In the genomic region with DNA sequence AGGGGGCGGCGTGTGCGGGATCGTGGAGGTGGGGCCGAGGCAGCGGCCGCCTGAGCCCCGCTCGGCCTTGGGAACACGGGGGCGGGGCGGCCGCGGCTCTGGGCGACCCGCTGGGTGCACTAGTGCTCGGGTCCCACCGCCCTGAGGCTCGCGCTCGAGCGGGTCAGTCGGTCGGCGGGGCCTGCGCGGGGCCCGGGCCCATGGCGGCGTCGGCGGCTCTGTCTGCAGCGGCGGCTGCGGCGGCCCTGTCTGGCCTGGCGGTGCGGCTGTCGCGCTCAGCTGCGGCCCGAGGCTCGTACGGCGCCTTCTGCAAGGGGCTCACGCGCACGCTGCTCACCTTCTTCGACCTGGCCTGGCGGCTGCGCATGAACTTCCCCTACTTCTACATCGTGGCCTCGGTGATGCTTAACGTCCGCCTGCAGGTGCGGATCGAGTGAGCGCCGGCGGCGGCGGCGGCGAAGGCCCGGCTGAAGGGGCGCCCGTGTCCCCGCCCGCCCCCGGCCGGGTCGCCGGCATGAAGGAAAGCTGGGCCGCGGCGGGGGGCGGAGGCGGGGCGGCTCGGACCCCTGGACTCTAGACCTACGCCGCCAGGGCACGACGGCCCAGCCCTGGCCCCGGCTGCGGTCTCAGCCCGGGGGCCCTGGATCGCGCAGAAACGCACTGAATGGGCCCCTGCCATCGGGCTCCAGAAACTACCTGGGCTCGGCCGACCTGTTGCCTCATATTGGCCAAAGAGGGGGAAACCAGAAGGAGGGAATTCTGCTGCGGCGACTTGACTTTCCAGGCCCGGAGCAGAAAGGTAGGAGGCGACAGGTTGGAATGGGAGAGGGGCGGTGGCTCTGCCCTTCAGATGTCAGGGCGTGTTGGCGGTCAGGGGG, we compare ENCODE assay signal across 1 cellular context.
TF ChIP-seq lines count a peak whose summit lies in the region.

A gene (plus strand): TSS at position 13 of the 878 bp plus-strand sequence. CDS start 188 bp downstream, at position 201.

TF ChIP-seq in K562, 482 proteins besides CTCF, POLR2A, EP300 and RAD21 (continued from another document):
- TF ChIP-seq, protein P1, sequence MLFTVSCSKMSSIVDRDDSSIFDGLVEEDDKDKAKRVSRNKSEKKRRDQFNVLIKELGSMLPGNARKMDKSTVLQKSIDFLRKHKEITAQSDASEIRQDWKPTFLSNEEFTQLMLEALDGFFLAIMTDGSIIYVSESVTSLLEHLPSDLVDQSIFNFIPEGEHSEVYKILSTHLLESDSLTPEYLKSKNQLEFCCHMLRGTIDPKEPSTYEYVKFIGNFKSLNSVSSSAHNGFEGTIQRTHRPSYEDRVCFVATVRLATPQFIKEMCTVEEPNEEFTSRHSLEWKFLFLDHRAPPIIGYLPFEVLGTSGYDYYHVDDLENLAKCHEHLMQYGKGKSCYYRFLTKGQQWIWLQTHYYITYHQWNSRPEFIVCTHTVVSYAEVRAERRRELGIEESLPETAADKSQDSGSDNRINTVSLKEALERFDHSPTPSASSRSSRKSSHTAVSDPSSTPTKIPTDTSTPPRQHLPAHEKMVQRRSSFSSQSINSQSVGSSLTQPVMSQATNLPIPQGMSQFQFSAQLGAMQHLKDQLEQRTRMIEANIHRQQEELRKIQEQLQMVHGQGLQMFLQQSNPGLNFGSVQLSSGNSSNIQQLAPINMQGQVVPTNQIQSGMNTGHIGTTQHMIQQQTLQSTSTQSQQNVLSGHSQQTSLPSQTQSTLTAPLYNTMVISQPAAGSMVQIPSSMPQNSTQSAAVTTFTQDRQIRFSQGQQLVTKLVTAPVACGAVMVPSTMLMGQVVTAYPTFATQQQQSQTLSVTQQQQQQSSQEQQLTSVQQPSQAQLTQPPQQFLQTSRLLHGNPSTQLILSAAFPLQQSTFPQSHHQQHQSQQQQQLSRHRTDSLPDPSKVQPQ (CRISPR knock-in tag; IDR thresholded peaks at IDR 0.05; ENCODE audit: borderline replicate concordance): no peak
- TF ChIP-seq BRCA1 (IDR thresholded peaks at IDR 0.05): no peak
- TF ChIP-seq BRCA1 (CRISPR knock-in tag; IDR thresholded peaks at IDR 0.05): no peak
- TF ChIP-seq, protein P2, sequence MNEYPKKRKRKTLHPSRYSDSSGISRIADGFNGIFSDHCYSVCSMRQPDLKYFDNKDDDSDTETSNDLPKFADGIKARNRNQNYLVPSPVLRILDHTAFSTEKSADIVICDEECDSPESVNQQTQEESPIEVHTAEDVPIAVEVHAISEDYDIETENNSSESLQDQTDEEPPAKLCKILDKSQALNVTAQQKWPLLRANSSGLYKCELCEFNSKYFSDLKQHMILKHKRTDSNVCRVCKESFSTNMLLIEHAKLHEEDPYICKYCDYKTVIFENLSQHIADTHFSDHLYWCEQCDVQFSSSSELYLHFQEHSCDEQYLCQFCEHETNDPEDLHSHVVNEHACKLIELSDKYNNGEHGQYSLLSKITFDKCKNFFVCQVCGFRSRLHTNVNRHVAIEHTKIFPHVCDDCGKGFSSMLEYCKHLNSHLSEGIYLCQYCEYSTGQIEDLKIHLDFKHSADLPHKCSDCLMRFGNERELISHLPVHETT (CRISPR knock-in tag; conservative IDR thresholded peaks at IDR 0.05 in 1 of 2, IDR thresholded peaks at IDR 0.05 in 1 of 2): 0 out of 4 replicates have a peak, but pooled peaks of 1 of the 2 experiments have one; percentile 22
- TF ChIP-seq SMAD4 (CRISPR knock-in tag; conservative IDR thresholded peaks at IDR 0.05): peak; percentile 29; the same call in 1 of the 2 replicates
- no peak for TF ChIP-seq HMG20B (CRISPR knock-in tag; IDR thresholded peaks at IDR 0.05)
- TF ChIP-seq ZEB2 (IDR thresholded peaks at IDR 0.05): no peak
- no peak for TF ChIP-seq GABPB2 (CRISPR knock-in tag; conservative IDR thresholded peaks at IDR 0.05)
- TF ChIP-seq ASH1L (IDR thresholded peaks at IDR 0.05; ENCODE audit: borderline replicate concordance, low read depth, partially characterized antibody): no peak
- TF ChIP-seq RBFOX2 (IDR thresholded peaks at IDR 0.05; ENCODE audit: low read depth, low read length): peak; percentile 2; the same call in 1 of the 2 replicates
- TF ChIP-seq, protein P3, sequence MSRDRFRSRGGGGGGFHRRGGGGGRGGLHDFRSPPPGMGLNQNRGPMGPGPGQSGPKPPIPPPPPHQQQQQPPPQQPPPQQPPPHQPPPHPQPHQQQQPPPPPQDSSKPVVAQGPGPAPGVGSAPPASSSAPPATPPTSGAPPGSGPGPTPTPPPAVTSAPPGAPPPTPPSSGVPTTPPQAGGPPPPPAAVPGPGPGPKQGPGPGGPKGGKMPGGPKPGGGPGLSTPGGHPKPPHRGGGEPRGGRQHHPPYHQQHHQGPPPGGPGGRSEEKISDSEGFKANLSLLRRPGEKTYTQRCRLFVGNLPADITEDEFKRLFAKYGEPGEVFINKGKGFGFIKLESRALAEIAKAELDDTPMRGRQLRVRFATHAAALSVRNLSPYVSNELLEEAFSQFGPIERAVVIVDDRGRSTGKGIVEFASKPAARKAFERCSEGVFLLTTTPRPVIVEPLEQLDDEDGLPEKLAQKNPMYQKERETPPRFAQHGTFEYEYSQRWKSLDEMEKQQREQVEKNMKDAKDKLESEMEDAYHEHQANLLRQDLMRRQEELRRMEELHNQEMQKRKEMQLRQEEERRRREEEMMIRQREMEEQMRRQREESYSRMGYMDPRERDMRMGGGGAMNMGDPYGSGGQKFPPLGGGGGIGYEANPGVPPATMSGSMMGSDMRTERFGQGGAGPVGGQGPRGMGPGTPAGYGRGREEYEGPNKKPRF (IDR thresholded peaks at IDR 0.05; ENCODE audit: low read depth, low read length): no peak
- TF ChIP-seq, protein P4, sequence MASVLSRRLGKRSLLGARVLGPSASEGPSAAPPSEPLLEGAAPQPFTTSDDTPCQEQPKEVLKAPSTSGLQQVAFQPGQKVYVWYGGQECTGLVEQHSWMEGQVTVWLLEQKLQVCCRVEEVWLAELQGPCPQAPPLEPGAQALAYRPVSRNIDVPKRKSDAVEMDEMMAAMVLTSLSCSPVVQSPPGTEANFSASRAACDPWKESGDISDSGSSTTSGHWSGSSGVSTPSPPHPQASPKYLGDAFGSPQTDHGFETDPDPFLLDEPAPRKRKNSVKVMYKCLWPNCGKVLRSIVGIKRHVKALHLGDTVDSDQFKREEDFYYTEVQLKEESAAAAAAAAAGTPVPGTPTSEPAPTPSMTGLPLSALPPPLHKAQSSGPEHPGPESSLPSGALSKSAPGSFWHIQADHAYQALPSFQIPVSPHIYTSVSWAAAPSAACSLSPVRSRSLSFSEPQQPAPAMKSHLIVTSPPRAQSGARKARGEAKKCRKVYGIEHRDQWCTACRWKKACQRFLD (CRISPR knock-in tag; IDR thresholded peaks at IDR 0.05): no peak
- TF ChIP-seq L3MBTL2 (IDR thresholded peaks at IDR 0.05): peak; percentile 39
- no peak for TF ChIP-seq ZNF3 (CRISPR knock-in tag; IDR thresholded peaks at IDR 0.05)
- TF ChIP-seq NFXL1 (CRISPR knock-in tag; IDR thresholded peaks at IDR 0.05): no peak
- no peak for TF ChIP-seq STAT5A (IDR thresholded peaks at IDR 0.05; ENCODE audit: borderline replicate concordance, low read length)
- TF ChIP-seq IFI16 (CRISPR knock-in tag; IDR thresholded peaks at IDR 0.05): no peak
- TF ChIP-seq PHF8 (IDR thresholded peaks at IDR 0.05; ENCODE audit: borderline replicate concordance, low read length): peak; percentile 16; the same call in 1 of the 2 replicates
- TF ChIP-seq TFAM (CRISPR knock-in tag; conservative IDR thresholded peaks at IDR 0.05): no peak
- TF ChIP-seq NRF1 (conservative IDR thresholded peaks at IDR 0.05 in 1 of 2, IDR thresholded peaks at IDR 0.05 in 1 of 2): peak; percentile 45 to 54; a peak in 2 of 4 replicates
- no peak for TF ChIP-seq ZNF384 (IDR thresholded peaks at IDR 0.05; ENCODE audit: low read depth, low read length)
- TF ChIP-seq CCNT2 (IDR thresholded peaks at IDR 0.05; ENCODE audit: borderline replicate concordance, extremely low read depth, insufficient read length, low read depth, low read length): peak; percentile 9
